Comparison of ENCODE assay signal across 8 cellular contexts in the genomic region with DNA sequence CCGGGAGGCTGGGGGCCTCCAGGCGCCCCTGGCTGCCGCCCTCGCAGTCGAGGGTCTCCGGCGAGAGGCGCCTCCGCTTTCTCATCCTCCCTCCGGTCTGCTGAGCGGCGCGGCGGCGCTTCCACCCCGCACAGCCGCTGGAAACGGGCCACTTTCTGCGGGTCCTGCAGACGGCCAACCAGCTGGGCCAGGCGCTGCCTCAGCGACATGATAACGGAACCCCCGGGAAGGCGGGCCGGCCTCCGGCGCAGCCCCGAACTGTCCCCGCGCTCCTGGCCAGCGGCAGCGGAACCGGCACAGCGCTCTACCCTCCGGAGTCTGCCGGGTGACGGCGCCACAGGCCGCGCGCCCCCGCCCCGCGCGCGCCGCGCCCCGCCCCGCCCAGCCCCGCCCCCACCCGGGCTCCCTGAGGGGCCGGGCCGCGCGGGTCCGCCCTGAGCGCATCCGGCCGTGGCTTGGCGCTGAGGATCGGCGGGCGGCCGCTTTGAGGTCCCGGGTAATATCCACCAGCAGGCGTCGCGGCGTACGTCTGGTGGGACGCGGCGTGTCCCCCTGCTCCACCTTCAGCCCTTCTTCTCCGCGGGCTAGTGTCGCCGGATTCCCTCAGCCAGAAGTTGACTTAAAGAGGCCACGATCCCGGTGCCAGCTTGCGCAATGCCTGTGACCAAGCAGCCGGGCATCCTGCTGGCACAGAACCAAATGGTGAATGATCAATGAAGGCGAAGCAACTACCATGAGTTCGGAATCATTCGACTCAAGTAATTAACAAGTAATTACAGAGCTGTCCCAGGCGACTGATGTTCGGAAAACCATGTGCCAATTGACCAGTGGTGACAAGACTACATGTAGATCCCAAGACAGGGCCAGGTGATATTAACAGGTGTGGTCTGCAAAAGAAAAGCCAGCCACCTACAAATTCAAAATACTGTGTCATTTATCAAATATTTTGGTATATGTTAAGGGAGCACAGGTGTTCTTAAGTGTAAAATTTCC. TPM values are rescaled to one million over a fixed set of nuclear protein-coding genes. Genes with fewer than 3 reads are reported as not detected.
DNase-seq lines count a peak whose midpoint lies in the region; ATAC-seq, FAIRE-seq and TF ChIP-seq lines count a peak whose summit lies in the region.

A gene with protein sequence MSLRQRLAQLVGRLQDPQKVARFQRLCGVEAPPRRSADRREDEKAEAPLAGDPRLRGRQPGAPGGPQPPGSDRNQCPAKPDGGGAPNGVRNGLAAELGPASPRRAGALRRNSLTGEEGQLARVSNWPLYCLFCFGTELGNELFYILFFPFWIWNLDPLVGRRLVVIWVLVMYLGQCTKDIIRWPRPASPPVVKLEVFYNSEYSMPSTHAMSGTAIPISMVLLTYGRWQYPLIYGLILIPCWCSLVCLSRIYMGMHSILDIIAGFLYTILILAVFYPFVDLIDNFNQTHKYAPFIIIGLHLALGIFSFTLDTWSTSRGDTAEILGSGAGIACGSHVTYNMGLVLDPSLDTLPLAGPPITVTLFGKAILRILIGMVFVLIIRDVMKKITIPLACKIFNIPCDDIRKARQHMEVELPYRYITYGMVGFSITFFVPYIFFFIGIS (minus strand): TSS at position 330 of the 993 bp plus-strand sequence. CDS start 121 bp downstream, at position 209.

- no peaks in the 10 kb centered on the region for H3K9me3 ChIP-seq in Panc1 (ENCODE audit: control insufficient read depth, insufficient read depth, low read depth, low read length)
- H3K9me3 ChIP-seq in naive thymus-derived CD4-positive, alpha-beta T cell (ENCODE audit: control insufficient read depth in 2 of 3, low read length in 3 of 3) = no peaks in the 10 kb centered on the region

- H3K27me3 Mint-ChIP-seq in naive thymus-derived CD4-positive, alpha-beta T cell = peaks cover 0 to 22% (median 0%) of the 10 kb centered on the region in 5 donors
- H3K27me3 Mint-ChIP-seq in stimulated activated naive B cell treated with anti-CD40 and anti-IgM and Interleukin-4, amounts not matched to agents 10 μg/mL and 1 μg/mL and 100 μg/mL, for 72 hours = no peaks in the 10 kb centered on the region

- H3K4me3 ChIP-seq in Panc1 (ENCODE audit: low read depth in 2 of 2, low read length in 2 of 2) = peak within 1 kb of the TSS; percentile 82 to 83
- H3K4me3 ChIP-seq in naive thymus-derived CD4-positive, alpha-beta T cell (ENCODE audit: low read length) = peak within 1 kb of the TSS; percentile 99

- peaks cover 6% of the 10 kb centered on the region; the same call in 1 of the 2 replicates for H3K36me3 ChIP-seq in Panc1 (ENCODE audit: control insufficient read depth, insufficient read depth, low read length)
- peaks cover 0 to 4% (median 0%) of the 10 kb centered on the region in 3 experiments for H3K36me3 ChIP-seq in naive thymus-derived CD4-positive, alpha-beta T cell (ENCODE audit: control insufficient read depth in 2 of 3, insufficient read depth in 3 of 3, low read length in 3 of 3)

- H3K27me3 ChIP-seq in Panc1 (ENCODE audit: control insufficient read depth, insufficient read depth, low read length) = no peaks in the 10 kb centered on the region
- no peaks in the 10 kb centered on the region for H3K27me3 ChIP-seq in naive thymus-derived CD4-positive, alpha-beta T cell (ENCODE audit: control insufficient read depth in 2 of 2, insufficient read depth in 2 of 2, low read length in 2 of 2)

- DNase-seq in D721Med (ENCODE audit: insufficient read length, low spot score) (peak; percentile 64), HS-27A (ENCODE audit: low read depth) (peak; percentile 72), Panc1 (ENCODE audit: low read depth, low spot score) (peak; percentile 64), activated T-helper 1 cell treated with Interleukin-2 at 50 U/mL for 16 hours (ENCODE audit: low read depth) (peak; percentile 74), fibroblast of gingiva (ENCODE audit: low read depth) (peak; percentile 82)
- peak; percentile 60 to 83 (median 77) for DNase-seq in naive thymus-derived CD4-positive, alpha-beta T cell
- peak; percentile 73 for DNase-seq in stimulated activated naive B cell treated with anti-CD40 and anti-IgM and Interleukin-4, amounts not matched to agents 10 μg/mL and 1 μg/mL and 100 μg/mL, for 72 hours

- peak within 1 kb of the TSS; percentile 97 to 100 (median 99) for H3K4me3 Mint-ChIP-seq in naive thymus-derived CD4-positive, alpha-beta T cell
- peak within 1 kb of the TSS; percentile 100 for H3K4me3 Mint-ChIP-seq in stimulated activated naive B cell treated with anti-CD40 and anti-IgM and Interleukin-4, amounts not matched to agents 10 μg/mL and 1 μg/mL and 100 μg/mL, for 72 hours

- TF ChIP-seq CTCF in D721Med (IDR thresholded peaks at IDR 0.05; ENCODE audit: insufficient read depth, missing control alignments) (peak; percentile 28), Panc1 (IDR thresholded peaks at IDR 0.05) (peak; percentile 42)

- ATAC-seq in GM19468 (IDR thresholded peaks at IDR 0.05; ENCODE audit: extremely low read depth, unreplicated experiment) (peak; percentile 72), Panc1 (peak; percentile 98)
- peak; percentile 95 for ATAC-seq in naive thymus-derived CD4-positive, alpha-beta T cell
- peak; percentile 91 to 94 for ATAC-seq in stimulated activated naive B cell treated with anti-CD40 and anti-IgM and Interleukin-4, amounts not matched to agents 10 μg/mL and 1 μg/mL and 100 μg/mL, for 72 hours (replicated peaks)

- no peaks in the 10 kb centered on the region for H3K9me3 Mint-ChIP-seq in naive thymus-derived CD4-positive, alpha-beta T cell
- H3K9me3 Mint-ChIP-seq in stimulated activated naive B cell treated with anti-CD40 and anti-IgM and Interleukin-4, amounts not matched to agents 10 μg/mL and 1 μg/mL and 100 μg/mL, for 72 hours = no peaks in the 10 kb centered on the region

- BruUV-seq in Panc1 (replicated peaks; lab: Mats Ljungman, UMichigan) = no TSS peak

- peak within 1 kb of the TSS; percentile 86 for H3K27ac ChIP-seq in Panc1 (ENCODE audit: low read length)
- H3K27ac ChIP-seq in naive thymus-derived CD4-positive, alpha-beta T cell (ENCODE audit: low read depth, low read length) = peak within 1 kb of the TSS; percentile 89

- in situ Hi-C loops in Panc1 (cut with HindIII; ENCODE audit: low pct_unique_long_range_greater_than_20kb, low sequenced_read_pairs) = no loop called here

- POLR2A ChIA-PET in Panc1 (lab: Charles Lee) = no interaction called here
- POLR2A ChIA-PET in naive thymus-derived CD4-positive, alpha-beta T cell (lab: Charles Lee) = interaction anchor here (0.7 to 8.0 kb wide), 12 partner anchors 9 to 775 kb away, joined by 3 to 105 read pairs (median 4); a partner anchor contains a TSS

- H3K4me1 Mint-ChIP-seq in naive thymus-derived CD4-positive, alpha-beta T cell = peaks cover 29 to 52% (median 44%) of the 10 kb centered on the region in 7 donors
- H3K4me1 Mint-ChIP-seq in stimulated activated naive B cell treated with anti-CD40 and anti-IgM and Interleukin-4, amounts not matched to agents 10 μg/mL and 1 μg/mL and 100 μg/mL, for 72 hours = peaks cover 20 to 36% of the 10 kb centered on the region in 2 donors

- intact Hi-C loops in Panc1 (cut with micrococcal nuclease; ENCODE audit: unreplicated experiment) = no loop called here
- intact Hi-C loops in naive thymus-derived CD4-positive, alpha-beta T cell (cut with micrococcal nuclease) = loop anchor here (1.0 to 5.0 kb wide), 14 partner anchors 9 to 777 kb away; a partner anchor contains a TSS

- FAIRE-seq in D721Med (lab: Jason Lieb, UNC) = no peak

- H3K4me1 ChIP-seq in Panc1 (ENCODE audit: control insufficient read depth, insufficient read depth, low read length) = 0 out of 2 replicates have a peak, but pooled peaks cover 2% of the 10 kb centered on the region
- H3K4me1 ChIP-seq in naive thymus-derived CD4-positive, alpha-beta T cell (ENCODE audit: control insufficient read depth in 2 of 2, insufficient read depth in 2 of 2, low read length in 2 of 2) = peaks cover 11 to 16% of the 10 kb centered on the region in 2 donors

- peak within 1 kb of the TSS; percentile 94 to 99 (median 97) for H3K27ac Mint-ChIP-seq in naive thymus-derived CD4-positive, alpha-beta T cell
- H3K27ac Mint-ChIP-seq in stimulated activated naive B cell treated with anti-CD40 and anti-IgM and Interleukin-4, amounts not matched to agents 10 μg/mL and 1 μg/mL and 100 μg/mL, for 72 hours = peak within 1 kb of the TSS; percentile 97

- CTCF ChIA-PET in Panc1 (lab: Charles Lee) = no interaction called here
- CTCF ChIA-PET in naive thymus-derived CD4-positive, alpha-beta T cell (lab: Charles Lee) = interaction anchor here (1.1 to 2.6 kb wide), 3 partner anchors 42 to 86 kb away, joined by 3 to 10 read pairs (median 4); a partner anchor contains a TSS

- peaks cover 0 to 6% (median 3%) of the 10 kb centered on the region in 5 donors for H3K36me3 Mint-ChIP-seq in naive thymus-derived CD4-positive, alpha-beta T cell
- H3K36me3 Mint-ChIP-seq in stimulated activated naive B cell treated with anti-CD40 and anti-IgM and Interleukin-4, amounts not matched to agents 10 μg/mL and 1 μg/mL and 100 μg/mL, for 72 hours = peaks cover 1 to 4% of the 10 kb centered on the region in 2 donors

RNA-seq across cellular contexts. Expression of the gene that starts here (rescaled TPM):
- total RNA-seq in Panc1 (2021; ENCODE audit: unreplicated experiment) = 30.0 TPM
- 13.3 TPM for polyA plus RNA-seq in Panc1 (2012; ENCODE audit: insufficient read length)
- 10 to 100 TPM; 15.1 to 17.7 (median 15.7) TPM for total RNA-seq in naive thymus-derived CD4-positive, alpha-beta T cell
- 10 to 100 TPM; 11.5 to 13.1 TPM for polyA plus RNA-seq in naive thymus-derived CD4-positive, alpha-beta T cell

Comparison
In these comparisons a context has a peak if more than half of its experiments do, and no peak if none do; other contexts are left out.
1. Peak in every context shown above with its lines: DNase-seq, ATAC-seq, H3K4me3 ChIP-seq and H3K27ac ChIP-seq.